8 cellular contexts compared by ENCODE assay signal in the genomic region with DNA sequence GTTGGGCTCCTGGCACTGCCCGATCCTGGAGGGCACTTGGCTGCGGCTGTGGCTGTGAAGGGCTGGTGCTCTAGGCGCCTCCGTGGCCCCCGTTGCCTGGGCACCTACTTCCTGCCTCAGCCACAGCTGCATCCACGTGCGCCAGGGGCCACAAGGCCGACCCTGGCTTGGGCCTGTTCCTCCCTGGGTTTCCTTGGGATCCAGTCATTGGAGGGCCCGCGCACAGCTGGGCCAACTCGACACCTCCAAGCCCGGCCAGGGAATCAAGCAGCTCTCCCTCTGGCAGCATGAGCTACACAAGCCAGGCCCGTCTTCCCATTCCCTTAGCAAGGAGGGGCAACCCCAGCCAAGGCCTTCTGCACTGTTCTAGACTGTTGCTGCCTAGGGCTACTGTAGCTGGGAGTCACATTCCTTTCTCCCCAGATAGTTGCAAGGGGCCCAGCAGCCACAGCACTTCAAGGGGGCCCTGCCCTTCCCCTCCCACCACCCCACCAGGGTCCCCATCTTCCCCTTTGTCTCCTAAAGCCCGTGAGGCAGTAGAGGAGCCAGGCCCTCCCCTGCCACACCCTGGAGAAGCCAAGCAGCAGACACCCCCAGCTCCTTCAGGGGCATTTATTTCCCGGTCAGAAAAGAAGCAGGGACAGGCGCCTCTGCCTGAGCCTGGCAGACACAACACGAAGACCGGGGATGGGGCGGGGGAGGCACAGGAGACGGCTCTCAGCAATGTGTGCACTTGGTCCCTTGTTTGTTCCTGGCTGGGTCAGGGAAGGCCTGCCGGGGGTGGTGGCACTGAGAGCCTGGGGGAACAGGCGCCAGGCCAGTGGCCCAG. TPM values are rescaled to one million over a fixed set of nuclear protein-coding genes. Genes with fewer than 3 reads are reported as not detected.
DNase-seq lines count a peak whose midpoint lies in the region; ATAC-seq, FAIRE-seq and TF ChIP-seq lines count a peak whose summit lies in the region.

No MANE protein-coding gene starts in this region.

- H3K4me1 ChIP-seq in foreskin keratinocyte (no peaks in the 10 kb centered on the region), small intestine (ENCODE audit: control insufficient read depth in 2 of 2, insufficient read depth in 1 of 2, low read depth in 1 of 2, low read length in 1 of 2) (peaks cover 0 to 13% of the 10 kb centered on the region in 2 donors)

- FAIRE-seq in small intestine (lab: Jason Lieb, UNC) = no peak
- no peak for FAIRE-seq in urothelium cell line (lab: Jason Lieb, UNC)

- WGBS in small intestine, 3 donors = 18 to 41% (median 30%) methylated on average over 22 of the region's 22 CpGs

- no peaks in the 10 kb centered on the region for H3K9me3 ChIP-seq in small intestine (ENCODE audit: control insufficient read depth, low read depth)

- peaks cover 4 to 7% of the 10 kb centered on the region in 2 donors for H3K36me3 ChIP-seq in small intestine (ENCODE audit: control insufficient read depth in 2 of 2, insufficient read depth in 2 of 2, low read length in 2 of 2)

- TF ChIP-seq CTCF in foreskin keratinocyte (conservative IDR thresholded peaks at IDR 0.05) = no peak

- H3K27me3 ChIP-seq in foreskin keratinocyte (no peaks in the 10 kb centered on the region), small intestine (ENCODE audit: control insufficient read depth in 2 of 2, insufficient read depth in 2 of 2, low read length in 2 of 2) (no peaks in the 10 kb centered on the region)

- DNase-seq in D341Med (ENCODE audit: low spot score) (peak; percentile 46), HT-29 (ENCODE audit: low spot score) (peak; percentile 73), foreskin keratinocyte (peak in 1 of 2 donors; percentile 76), small intestine (peak; percentile 61), urothelium cell line (ENCODE audit: low spot score) (no peak)
- peak; percentile 10 for DNase-seq in activated CD4-positive, alpha-beta T cell treated with anti-CD3 and anti-CD28 coated beads, Interleukin-2, amount 50 U/mL, for 1 hour

- no peak overlapping the region for H3K4me3 ChIP-seq in small intestine (ENCODE audit: low read depth in 1 of 2, low read length in 2 of 2)

- H3K27ac ChIP-seq in foreskin keratinocyte = no peak overlapping the region
- H3K27ac ChIP-seq in small intestine (ENCODE audit: low read depth in 1 of 2, low read length in 1 of 2) = peak overlapping the region; percentile 96 to 99

- ATAC-seq in foreskin keratinocyte (peak; percentile 10), HG02642 (IDR thresholded peaks at IDR 0.05; ENCODE audit: poor library complexity, unreplicated experiment) (no peak), HG03045 (IDR thresholded peaks at IDR 0.05; ENCODE audit: unreplicated experiment) (no peak)

RNA-seq across cellular contexts. Expression of a gene that starts 3.8 kb away (rescaled TPM):
- total RNA-seq in HT-29 (2014; rRNA removed; shearing (Covaris generic)) = 312 and 331 TPM in 2 replicates
- total RNA-seq in foreskin keratinocyte = 574 and 576 TPM in 2 replicates
- 644 and 645 TPM in 2 replicates for polyA plus RNA-seq in foreskin keratinocyte
- polyA plus RNA-seq in small intestine = 100 to 1,000 TPM; 310 to 411 (median 372) TPM

RNA-seq across cellular contexts. Expression of a gene that starts 7.0 kb away (rescaled TPM):
- 1,172 and 1,253 TPM in 2 replicates for total RNA-seq in HT-29 (2014; rRNA removed; shearing (Covaris generic))
- 617 and 692 TPM in 2 replicates for total RNA-seq in foreskin keratinocyte
- polyA plus RNA-seq in foreskin keratinocyte = 632 and 778 TPM in 2 replicates
- 1,000 to 10,000 TPM; 1,002 to 1,191 (median 1,009) TPM for polyA plus RNA-seq in small intestine

RNA-seq across cellular contexts. Expression of a gene that starts 24.0 kb away (rescaled TPM):
- 482 and 502 TPM in 2 replicates for total RNA-seq in HT-29 (2014; rRNA removed; shearing (Covaris generic))
- 115 and 140 TPM in 2 replicates for total RNA-seq in foreskin keratinocyte
- 142 and 156 TPM in 2 replicates for polyA plus RNA-seq in foreskin keratinocyte
- 10 to 100 TPM; 22.8 to 86.7 (median 26.7) TPM for polyA plus RNA-seq in small intestine

RNA-seq across cellular contexts. Expression of a gene that starts 24.2 kb away (rescaled TPM):
- 222 and 256 TPM in 2 replicates for total RNA-seq in HT-29 (2014; rRNA removed; shearing (Covaris generic))
- total RNA-seq in foreskin keratinocyte = 160 and 168 TPM in 2 replicates
- polyA plus RNA-seq in foreskin keratinocyte (295 and 335 TPM in 2 replicates), small intestine (100 to 1,000 TPM; 161 to 240 (median 212) TPM)

RNA-seq across cellular contexts. Expression of a gene that starts 32.5 kb away (rescaled TPM):
- total RNA-seq in HT-29 (2014; rRNA removed; shearing (Covaris generic)) = 2.4 and 3.0 TPM in 2 replicates
- not detected in 2 replicates for total RNA-seq in foreskin keratinocyte
- polyA plus RNA-seq in foreskin keratinocyte = 0.07 and 0.14 TPM in 2 replicates
- polyA plus RNA-seq in small intestine = 1 to 10 TPM in 1 of 3 donors, under 1 TPM in 1, not detected in 1; 0.49 to 2.5 TPM
